In genomic region chr5:177957241-177957640, GRCh38 we compare ENCODE assay signal across 32 cellular contexts. TPM values are rescaled to one million over a fixed set of nuclear protein-coding genes. Genes with fewer than 3 reads are reported as not detected.
"Had no signal": no experiment of that assay in that cellular context is flagged by ENCODE, and none has a peak within 500 bp of the region (broad histone marks: within the 10 kb centered on the region; RNA-seq: fewer than 3 reads in every experiment).

No MANE protein-coding gene starts in this region.

- H3K27me3 Mint-ChIP-seq: activated CD4-positive, alpha-beta memory T cell treated with anti-CD3 and anti-CD28 coated beads, Interleukin-2, amount 10 ng/mL, durations not matched to agents 7 days and 5 days; activated CD4-positive, alpha-beta T cell treated with anti-CD3 and anti-CD28 coated beads, Interleukin-2, amount 10 ng/mL, durations not matched to agents 7 days and 5 days; activated T-cell treated with anti-CD3 and anti-CD28 coated beads, Interleukin-2, amount 50 U/mL, for 24 hours; central memory CD8-positive, alpha-beta T cell; dendritic cell treated with granulocyte-macrophage colony-stimulating factor and Interleukin-4, amounts not matched to agents 40 ng/mL and 50 ng/mL, for 4 days; naive thymus-derived CD4-positive, alpha-beta T cell; T-helper 17 cell had no signal

- H3K4me1 Mint-ChIP-seq: activated CD4-positive, alpha-beta memory T cell treated with anti-CD3 and anti-CD28 coated beads, Interleukin-2, amount 10 ng/mL, durations not matched to agents 7 days and 5 days; activated CD4-positive, alpha-beta T cell treated with anti-CD3 and anti-CD28 coated beads, Interleukin-2, amount 10 ng/mL, durations not matched to agents 7 days and 5 days; central memory CD8-positive, alpha-beta T cell; immature natural killer cell had no signal

- H3K27ac ChIP-seq: breast epithelium, esophagus muscularis mucosa, foreskin keratinocyte, heart left ventricle, pancreas, psoas muscle, right atrium auricular region, testis had no signal

- H3K36me3 ChIP-seq: breast epithelium, esophagus muscularis mucosa, heart left ventricle, pancreas, right atrium auricular region had no signal

- FAIRE-seq: kidney, pancreas, urothelium cell line had no signal

- H3K4me3 ChIP-seq: breast epithelium, esophagus muscularis mucosa, heart left ventricle, pancreas, psoas muscle, right atrium auricular region, smooth muscle cell, testis had no signal

- H3K27ac Mint-ChIP-seq: activated CD4-positive, alpha-beta memory T cell treated with anti-CD3 and anti-CD28 coated beads, Interleukin-2, amount 10 ng/mL, durations not matched to agents 7 days and 5 days; activated CD4-positive, alpha-beta T cell treated with anti-CD3 and anti-CD28 coated beads, Interleukin-2, amount 10 ng/mL, durations not matched to agents 7 days and 5 days; activated T-cell treated with anti-CD3 and anti-CD28 coated beads, Interleukin-2, amount 50 U/mL, for 24 hours; dendritic cell treated with granulocyte-macrophage colony-stimulating factor and Interleukin-4, amounts not matched to agents 40 ng/mL and 50 ng/mL, for 4 days; immature natural killer cell; T-helper 17 cell had no signal

- H3K27me3 ChIP-seq: breast epithelium, esophagus muscularis mucosa, foreskin keratinocyte, heart left ventricle, pancreas, right atrium auricular region, testis had no signal

- H3K4me1 ChIP-seq: breast epithelium, esophagus muscularis mucosa, foreskin keratinocyte, heart left ventricle, pancreas, psoas muscle, right atrium auricular region, testis had no signal

- H3K4me3 Mint-ChIP-seq: activated CD4-positive, alpha-beta memory T cell treated with anti-CD3 and anti-CD28 coated beads, Interleukin-2, amount 10 ng/mL, durations not matched to agents 7 days and 5 days; activated CD4-positive, alpha-beta T cell treated with anti-CD3 and anti-CD28 coated beads, Interleukin-2, amount 10 ng/mL, durations not matched to agents 7 days and 5 days; activated T-cell treated with anti-CD3 and anti-CD28 coated beads, Interleukin-2, amount 50 U/mL, for 24 hours; central memory CD8-positive, alpha-beta T cell; dendritic cell treated with granulocyte-macrophage colony-stimulating factor and Interleukin-4, amounts not matched to agents 40 ng/mL and 50 ng/mL, for 4 days; immature natural killer cell; naive thymus-derived CD4-positive, alpha-beta T cell; T-helper 17 cell had no signal

- H3K4me2 ChIP-seq: smooth muscle cell had no signal

- H3K9me3 Mint-ChIP-seq: activated T-cell treated with anti-CD3 and anti-CD28 coated beads, Interleukin-2, amount 50 U/mL, for 24 hours; central memory CD8-positive, alpha-beta T cell; immature natural killer cell had no signal

- DNase-seq: activated CD4-positive, alpha-beta memory T cell treated with anti-CD3 and anti-CD28 coated beads, Interleukin-2, amount 10 ng/mL, durations not matched to agents 7 days and 5 days; activated CD4-positive, alpha-beta T cell treated with anti-CD3 and anti-CD28 coated beads, Interleukin-2, amount 10 ng/mL, durations not matched to agents 7 days and 5 days; activated CD4-positive, CD25-positive, alpha-beta regulatory T cell treated with anti-CD3 and anti-CD28 coated beads, Interleukin-2, amount 50 U/mL, for 72 hours; activated CD8-positive, alpha-beta memory T cell treated with anti-CD3 and anti-CD28 coated beads, Interleukin-2, amount 50 U/mL, for 48 hours; activated gamma-delta T cell treated with Interleukin-2 at 50 U/mL for 16 hours; activated naive CD4-positive, alpha-beta T cell treated with anti-CD3 and anti-CD28 coated beads, Interleukin-2, amount 50 U/mL, for 16 hours; activated T-cell treated with anti-CD3 and anti-CD28 coated beads, Interleukin-2, amount 50 U/mL, for 24 hours; amygdala; foreskin keratinocyte; heart left ventricle; hypothalamus; immature natural killer cell; kidney; left colon; midbrain; naive thymus-derived CD4-positive, alpha-beta T cell; pancreas; psoas muscle; stimulated activated CD4-positive, alpha-beta T cell treated with anti-CD3 and anti-CD28 coated beads, Interleukin-2, amount 100 ng/mL, for 24 hours; stimulated activated naive CD4-positive, alpha-beta T cell treated with Interleukin-2 at 50 U/mL for 16 hours; T-helper 17 cell; T1000; testis; trophoblast cell had no signal

- H3K9me3 ChIP-seq: breast epithelium, esophagus muscularis mucosa, heart left ventricle, pancreas, psoas muscle, right atrium auricular region, testis had no signal

RNA-seq across cellular contexts. Expression of gene PROP1, which starts 38.8 kb away (rescaled TPM):
- total RNA-seq: activated CD4-positive, alpha-beta memory T cell treated with anti-CD3 and anti-CD28 coated beads, Interleukin-2, amount 10 ng/mL, durations not matched to agents 7 days and 5 days; activated CD4-positive, alpha-beta T cell treated with anti-CD3 and anti-CD28 coated beads, Interleukin-2, amount 10 ng/mL, durations not matched to agents 7 days and 5 days; breast epithelium; esophagus muscularis mucosa; foreskin keratinocyte; heart left ventricle; kidney; left colon; lower leg skin; naive thymus-derived CD4-positive, alpha-beta T cell; pancreas; psoas muscle; right atrium auricular region; smooth muscle cell; T-helper 17 cell; testis had no signal
